Comparison of ENCODE assay signal across 16 cellular contexts in genomic region chr15:93331545-93332117, GRCh38.
DNase-seq lines count a peak whose midpoint lies in the region; ATAC-seq and TF ChIP-seq lines count a peak whose summit lies in the region.
"Had no signal": no experiment of that assay in that cellular context is flagged by ENCODE, and none has a peak within 500 bp of the region (broad histone marks: within the 10 kb centered on the region; RNA-seq: fewer than 3 reads in every experiment).

No MANE protein-coding gene starts in this region.

- peak overlapping the region; percentile 44 for H3K4me3 Mint-ChIP-seq in type B pancreatic cell
- H3K4me3 Mint-ChIP-seq: activated T-helper 1 cell treated with anti-CD3 and anti-CD28 coated beads, Interleukin-12 subunit alpha, Interleukin-12 subunit beta, Interleukin-2, Interleukin-4 antibody, amounts not matched to agents 30 ng/mL and 10 ng/mL and 1 ng/mL, durations not matched to agents 14 hours and 24 hours and 36 hours had no signal

- no peak overlapping the region for H3K27ac ChIP-seq in iPS-18a (ENCODE audit: low read length)
- H3K27ac ChIP-seq: GM23248, neutrophil had no signal

- peak overlapping the region; percentile 17 for H3K9ac ChIP-seq in iPS-18a (ENCODE audit: low read length)
- H3K9ac ChIP-seq: GM23248 had no signal

- no peaks in the 10 kb centered on the region for H3K36me3 ChIP-seq in iPS-18a (ENCODE audit: control insufficient read depth, low read depth, low read length)
- H3K36me3 ChIP-seq: neutrophil had no signal

- peaks cover 19% of the 10 kb centered on the region for H3K27me3 Mint-ChIP-seq in type B pancreatic cell

- DNase-seq in NCI-H524 (lab: John Stamatoyannopoulos, UW) (peak; percentile 23 to 49), NCI-H524 treated with DMSO at 0.1 percent for 48 hours (lab: John Stamatoyannopoulos, UW) (no peak), NCI-H510A (lab: John Stamatoyannopoulos, UW) (peak; percentile 55), type B pancreatic cell (ENCODE audit: extremely low spot score, unreplicated experiment) (no peak), retina (no peak)
- DNase-seq in stimulated activated CD4-positive, alpha-beta T cell treated with anti-CD3 and anti-CD28 coated beads, Interleukin-2, amount 100 ng/mL, for 24 hours: no peak
- DNase-seq: activated CD4-positive, alpha-beta T cell treated with anti-CD3 and anti-CD28 coated beads, Interleukin-2, amount 50 U/mL, for 1 hour; foreskin fibroblast; GM23248; left cardiac atrium; OCI-M1; T-helper 2 cell had no signal

- H3K36me3 Mint-ChIP-seq in type B pancreatic cell: no peaks in the 10 kb centered on the region

- peaks cover 21% of the 10 kb centered on the region for H3K4me1 Mint-ChIP-seq in type B pancreatic cell (ENCODE audit: unreplicated experiment)

- H3K27me3 ChIP-seq in iPS-18a (ENCODE audit: control insufficient read depth, insufficient read depth, low read length): peaks cover 62% of the 10 kb centered on the region

- H3K9me3 Mint-ChIP-seq in type B pancreatic cell: peaks cover 6% of the 10 kb centered on the region
- H3K9me3 Mint-ChIP-seq: activated T-helper 1 cell treated with anti-CD3 and anti-CD28 coated beads, Interleukin-12 subunit alpha, Interleukin-12 subunit beta, Interleukin-2, Interleukin-4 antibody, amounts not matched to agents 30 ng/mL and 10 ng/mL and 1 ng/mL, durations not matched to agents 14 hours and 24 hours and 36 hours had no signal

- ATAC-seq in HG02852 (IDR thresholded peaks at IDR 0.05; ENCODE audit: unreplicated experiment): no peak

- H3K27ac Mint-ChIP-seq in type B pancreatic cell: peak overlapping the region; percentile 44
- H3K27ac Mint-ChIP-seq: activated T-helper 1 cell treated with anti-CD3 and anti-CD28 coated beads, Interleukin-12 subunit alpha, Interleukin-12 subunit beta, Interleukin-2, Interleukin-4 antibody, amounts not matched to agents 30 ng/mL and 10 ng/mL and 1 ng/mL, durations not matched to agents 14 hours and 24 hours and 36 hours had no signal

- H3K9me3 ChIP-seq in iPS-18a (ENCODE audit: control insufficient read depth, low read depth, low read length): no peaks in the 10 kb centered on the region
- H3K9me3 ChIP-seq: neutrophil had no signal

- TF ChIP-seq CTCF in type B pancreatic cell (conservative IDR thresholded peaks at IDR 0.05): no peak

- H3K4me1 ChIP-seq in iPS-18a (ENCODE audit: control insufficient read depth, low read depth, low read length): peaks cover 50% of the 10 kb centered on the region

- peak overlapping the region; percentile 49 for H3K4me3 ChIP-seq in iPS-18a (ENCODE audit: low read length)
- H3K4me3 ChIP-seq: GM23248 had no signal

Comparison
In these comparisons a context has a peak if more than half of its experiments do, and no peak if none do; other contexts are left out.
1. DNase-seq: peak in NCI-H524 (2 of 2) and NCI-H510A (single experiment); none in NCI-H524 treated with DMSO at 0.1 percent for 48 hours (single experiment), type B pancreatic cell (single experiment), stimulated activated CD4-positive, alpha-beta T cell treated with anti-CD3 and anti-CD28 coated beads, Interleukin-2, amount 100 ng/mL, for 24 hours (0 of 2) and retina (single experiment).